1 cellular context compared by ENCODE assay signal in genomic region chr7:75727881-75728592, GRCh38.
TF ChIP-seq lines count a peak whose summit lies in the region.

No MANE protein-coding gene starts in this region.

TF ChIP-seq in SK-N-SH, 30 proteins besides CTCF, POLR2A, EP300 and RAD21 (continued from another document):
- no peak for TF ChIP-seq REST (IDR thresholded peaks at IDR 0.05; ENCODE audit: low read depth, low read length)
- no peak for TF ChIP-seq NRF1 (IDR thresholded peaks at IDR 0.05; ENCODE audit: low read depth, low read length)
- TF ChIP-seq USF2 (IDR thresholded peaks at IDR 0.05; ENCODE audit: borderline replicate concordance, low read depth, low read length): no peak
TF ChIP-seq in SK-N-SH: peak in this region for 0.
